ENCODE assay signal across 10 cellular contexts in genomic region chr6:129662980-129663431, GRCh38. TPM values are rescaled to one million over a fixed set of nuclear protein-coding genes. Genes with fewer than 3 reads are reported as not detected.
DNase-seq lines count a peak whose midpoint lies in the region; ATAC-seq lines count a peak whose summit lies in the region.
"Had no signal": no experiment of that assay in that cellular context is flagged by ENCODE, and none has a peak within 500 bp of the region (broad histone marks: within the 10 kb centered on the region; RNA-seq: fewer than 3 reads in every experiment).

No MANE protein-coding gene starts in this region.

- peak; percentile 69 for ATAC-seq in GM18907 (IDR thresholded peaks at IDR 0.05; ENCODE audit: unreplicated experiment)
- peak; percentile 63 for ATAC-seq in HG02623 (IDR thresholded peaks at IDR 0.05; ENCODE audit: unreplicated experiment)
- ATAC-seq in HG03469 (IDR thresholded peaks at IDR 0.05; ENCODE audit: unreplicated experiment), result peak; percentile 86

- DNase-seq in CMK (ENCODE audit: low read depth) (peak; percentile 71), germinal center (ENCODE audit: low spot score) (no peak), DMS79 (lab: John Stamatoyannopoulos, UW) (no peak), cardiac septum (ENCODE audit: low spot score) (no peak)
- no peak for DNase-seq in stimulated activated naive CD4-positive, alpha-beta T cell (lab: John Stamatoyannopoulos, UW)
- DNase-seq: GDM1, H9 had no signal

- intact Hi-C loops in cardiac septum (cut with DNase I), result no loop called here

RNA-seq across cellular contexts. Expression of gene ARHGAP18, which starts 47.0 kb away (rescaled TPM):
- total RNA-seq in cardiac septum, result 3.5 TPM
